1 cellular context compared by ENCODE assay signal in genomic region chr1:153984125-153984899, GRCh38.
TF ChIP-seq lines count a peak whose summit lies in the region.

No MANE protein-coding gene starts in this region.

TF ChIP-seq in endothelial cell of umbilical vein, 7 proteins besides CTCF, POLR2A, EP300 and RAD21:
- TF ChIP-seq, protein P1, sequence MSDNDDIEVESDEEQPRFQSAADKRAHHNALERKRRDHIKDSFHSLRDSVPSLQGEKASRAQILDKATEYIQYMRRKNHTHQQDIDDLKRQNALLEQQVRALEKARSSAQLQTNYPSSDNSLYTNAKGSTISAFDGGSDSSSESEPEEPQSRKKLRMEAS (IDR thresholded peaks at IDR 0.05; ENCODE audit: insufficient read depth, insufficient read length) = no peak
- TF ChIP-seq EZH2 (IDR thresholded peaks at IDR 0.05; ENCODE audit: borderline replicate concordance, low read depth, low read length, severe bottlenecking) (no peak), JUN (IDR thresholded peaks at IDR 0.05; ENCODE audit: borderline replicate concordance, insufficient read depth, insufficient read length, low read depth) (no peak), FOS (IDR thresholded peaks at IDR 0.05; ENCODE audit: borderline replicate concordance, insufficient read depth, low read length) (no peak), POLR2AphosphoS5 (IDR thresholded peaks at IDR 0.05; ENCODE audit: insufficient read depth, low read depth, low read length) (no peak), GATA2 (IDR thresholded peaks at IDR 0.05; ENCODE audit: insufficient read depth, insufficient read length, low read depth, low read length) (no peak), MYC (IDR thresholded peaks at IDR 0.05; ENCODE audit: low read depth, low read length) (no peak)
